ENCODE assay signal across 2 cellular contexts in the genomic region with DNA sequence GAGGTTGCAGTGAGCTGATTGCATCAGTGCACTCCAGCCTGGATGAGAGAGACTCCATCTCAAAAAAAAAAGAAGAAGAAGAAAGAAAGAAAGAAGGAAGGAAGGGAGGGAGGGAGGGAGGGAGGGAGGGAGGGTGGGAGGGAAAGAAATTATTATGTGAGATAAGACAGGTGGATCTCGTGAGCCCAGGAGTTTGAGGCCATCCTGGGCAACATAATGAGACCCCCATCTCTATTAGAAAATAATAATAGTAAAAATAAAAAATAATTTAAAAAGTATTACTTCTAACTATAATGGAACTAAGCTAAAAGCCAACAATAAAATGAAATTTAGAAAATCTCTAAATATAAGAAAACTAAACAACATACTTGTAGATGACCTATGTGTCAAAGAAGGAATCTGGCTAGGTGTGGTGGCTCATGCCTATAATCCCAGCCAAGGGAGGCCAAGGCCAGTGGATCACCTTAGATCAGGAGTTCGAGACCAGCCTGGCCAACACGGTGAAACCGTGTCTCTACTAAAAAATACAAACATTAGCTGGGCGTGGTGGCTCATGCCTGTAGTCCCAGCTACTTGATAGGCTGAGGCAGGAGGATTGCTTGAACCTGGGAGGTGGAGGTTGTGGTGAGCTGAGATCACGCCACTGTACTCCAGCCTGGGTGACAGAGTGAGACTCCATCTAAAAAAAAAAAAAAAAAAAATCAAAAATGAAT.
TF ChIP-seq lines count a peak whose summit lies in the region.

No MANE protein-coding gene starts in this region.

TF ChIP-seq in K562, 482 proteins besides CTCF, POLR2A, EP300 and RAD21:
- peak; percentile 93 for TF ChIP-seq PCBP2 (IDR thresholded peaks at IDR 0.05; ENCODE audit: low read depth, low read length, poor library complexity, severe bottlenecking)
- peak; percentile 78 for TF ChIP-seq HNRNPK (IDR thresholded peaks at IDR 0.05; ENCODE audit: low read depth, low read length, poor library complexity, severe bottlenecking)

TF ChIP-seq in liver, 16 proteins besides CTCF, POLR2A, EP300 and RAD21:
- peak; percentile 26 for TF ChIP-seq YY1 (IDR thresholded peaks at IDR 0.05)
- TF ChIP-seq, protein P1, sequence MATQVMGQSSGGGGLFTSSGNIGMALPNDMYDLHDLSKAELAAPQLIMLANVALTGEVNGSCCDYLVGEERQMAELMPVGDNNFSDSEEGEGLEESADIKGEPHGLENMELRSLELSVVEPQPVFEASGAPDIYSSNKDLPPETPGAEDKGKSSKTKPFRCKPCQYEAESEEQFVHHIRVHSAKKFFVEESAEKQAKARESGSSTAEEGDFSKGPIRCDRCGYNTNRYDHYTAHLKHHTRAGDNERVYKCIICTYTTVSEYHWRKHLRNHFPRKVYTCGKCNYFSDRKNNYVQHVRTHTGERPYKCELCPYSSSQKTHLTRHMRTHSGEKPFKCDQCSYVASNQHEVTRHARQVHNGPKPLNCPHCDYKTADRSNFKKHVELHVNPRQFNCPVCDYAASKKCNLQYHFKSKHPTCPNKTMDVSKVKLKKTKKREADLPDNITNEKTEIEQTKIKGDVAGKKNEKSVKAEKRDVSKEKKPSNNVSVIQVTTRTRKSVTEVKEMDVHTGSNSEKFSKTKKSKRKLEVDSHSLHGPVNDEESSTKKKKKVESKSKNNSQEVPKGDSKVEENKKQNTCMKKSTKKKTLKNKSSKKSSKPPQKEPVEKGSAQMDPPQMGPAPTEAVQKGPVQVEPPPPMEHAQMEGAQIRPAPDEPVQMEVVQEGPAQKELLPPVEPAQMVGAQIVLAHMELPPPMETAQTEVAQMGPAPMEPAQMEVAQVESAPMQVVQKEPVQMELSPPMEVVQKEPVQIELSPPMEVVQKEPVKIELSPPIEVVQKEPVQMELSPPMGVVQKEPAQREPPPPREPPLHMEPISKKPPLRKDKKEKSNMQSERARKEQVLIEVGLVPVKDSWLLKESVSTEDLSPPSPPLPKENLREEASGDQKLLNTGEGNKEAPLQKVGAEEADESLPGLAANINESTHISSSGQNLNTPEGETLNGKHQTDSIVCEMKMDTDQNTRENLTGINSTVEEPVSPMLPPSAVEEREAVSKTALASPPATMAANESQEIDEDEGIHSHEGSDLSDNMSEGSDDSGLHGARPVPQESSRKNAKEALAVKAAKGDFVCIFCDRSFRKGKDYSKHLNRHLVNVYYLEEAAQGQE (IDR thresholded peaks at IDR 0.05): peak; percentile 44
- TF ChIP-seq RXRA (IDR thresholded peaks at IDR 0.05): peak in 1 of 2 donors; percentile 76
- TF ChIP-seq HNF4A (conservative IDR thresholded peaks at IDR 0.05): peak in 1 of 2 donors; percentile 64
- TF ChIP-seq JUND (IDR thresholded peaks at IDR 0.05): peak in 1 of 2 donors; percentile 39
